20 cellular contexts compared by ENCODE assay signal in the genomic region with DNA sequence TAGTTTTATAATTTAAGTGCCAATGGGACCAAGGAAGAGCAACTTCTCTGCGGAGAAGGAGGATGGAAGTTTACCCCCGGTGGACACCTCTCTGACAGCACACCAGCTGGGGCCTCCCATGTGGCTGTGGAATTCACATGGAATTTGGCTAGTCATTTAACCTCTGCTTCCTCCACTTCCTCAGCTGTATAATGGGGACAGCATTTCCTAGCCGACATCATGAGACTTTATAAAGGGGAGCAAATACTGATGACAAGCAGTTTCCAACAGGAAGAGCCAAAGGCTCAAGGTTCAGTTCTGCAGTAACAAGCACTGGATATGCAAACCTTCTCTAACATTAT. TPM values are rescaled to one million over a fixed set of nuclear protein-coding genes. Genes with fewer than 3 reads are reported as not detected.
DNase-seq lines count a peak whose midpoint lies in the region; ATAC-seq and TF ChIP-seq lines count a peak whose summit lies in the region.
"Had no signal": no experiment of that assay in that cellular context is flagged by ENCODE, and none has a peak within 500 bp of the region (broad histone marks: within the 10 kb centered on the region; RNA-seq: fewer than 3 reads in every experiment).

No MANE protein-coding gene starts in this region.

- peaks cover 25 to 31% (median 28%) of the 10 kb centered on the region in 11 experiments for H3K36me3 ChIP-seq in BLaER1 treated with 17β-estradiol and CSF1 and Interleukin-3, amounts not matched to agents 10 nM and 100 nM
- peaks cover 9% of the 10 kb centered on the region; the same call in 1 of the 2 replicates for H3K36me3 ChIP-seq in Karpas-422 (ENCODE audit: insufficient read depth, low read length)
- peaks cover 29% of the 10 kb centered on the region for H3K36me3 ChIP-seq in endodermal cell (ENCODE audit: control insufficient read depth, insufficient read depth, low read length)
- H3K36me3 ChIP-seq: HAP-1 had no signal

- H3K27ac ChIP-seq in BLaER1 treated with 17β-estradiol and CSF1 and Interleukin-3, amounts not matched to agents 10 nM and 100 nM = peak overlapping the region; percentile 75 to 99 (median 98)
- H3K27ac ChIP-seq in Karpas-422 (ENCODE audit: low read length) (no peak overlapping the region), endodermal cell (ENCODE audit: low read depth, low read length) (no peak overlapping the region)

- peak overlapping the region in 10 of 11 experiments; percentile 3 to 100 (median 96); a peak in 18 of 22 replicates for H3K9ac ChIP-seq in BLaER1 treated with 17β-estradiol and CSF1 and Interleukin-3, amounts not matched to agents 10 nM and 100 nM
- no peak overlapping the region for H3K9ac ChIP-seq in Karpas-422 (ENCODE audit: low read length)
- no peak overlapping the region for H3K9ac ChIP-seq in endodermal cell (ENCODE audit: extremely low read depth, low read length, poor library complexity, severe bottlenecking)

- TF ChIP-seq CTCF in endodermal cell (conservative IDR thresholded peaks at IDR 0.05) (no peak), neural crest cell (conservative IDR thresholded peaks at IDR 0.05) (no peak)

- H3K79me2 ChIP-seq in Karpas-422 (ENCODE audit: low read length) = peaks cover 16% of the 10 kb centered on the region

- H3K4me3 Mint-ChIP-seq in endodermal cell = no peak overlapping the region
- H3K4me3 Mint-ChIP-seq in neural crest cell = peak overlapping the region; percentile 94
- H3K4me3 Mint-ChIP-seq: activated CD4-positive, alpha-beta T cell treated with anti-CD3 and anti-CD28 coated beads for 36 hours; activated naive CD4-positive, alpha-beta T cell treated with anti-CD3 and anti-CD28 coated beads, Interleukin-2, amount 10 ng/mL, durations not matched to agents 7 days and 5 days had no signal

- peaks cover 68% of the 10 kb centered on the region for H3K4me1 Mint-ChIP-seq in endodermal cell
- peaks cover 83% of the 10 kb centered on the region for H3K4me1 Mint-ChIP-seq in neural crest cell

- H3K4me3 ChIP-seq in BLaER1 treated with 17β-estradiol and CSF1 and Interleukin-3, amounts not matched to agents 10 nM and 100 nM = 0 out of 20 replicates have a peak overlapping the region, but pooled peaks of 1 of the 10 experiments have one; percentile 1
- H3K4me3 ChIP-seq in Karpas-422 (ENCODE audit: low read length) = no peak overlapping the region
- H3K4me3 ChIP-seq in endodermal cell (ENCODE audit: low read length) = peak overlapping the region; percentile 72
- H3K4me3 ChIP-seq: HAP-1, mucosa of descending colon, SJCRH30 had no signal

- DNase-seq in Karpas-422 (no peak), endodermal cell (no peak), neural crest cell (ENCODE audit: low read depth, low spot score) (no peak), NCI-H526 treated with DMSO at 0.1 percent for 48 hours (lab: John Stamatoyannopoulos, UW) (no peak)
- DNase-seq: activated CD4-positive, alpha-beta T cell treated with anti-CD3 and anti-CD28 coated beads for 36 hours; activated naive CD4-positive, alpha-beta T cell treated with anti-CD3 and anti-CD28 coated beads, Interleukin-2, amount 10 ng/mL, durations not matched to agents 7 days and 5 days; AML-193; Caco-2; mucosa of descending colon; NCI-H2081; NCI-H526; posterior cingulate gyrus; stimulated activated CD4-positive, alpha-beta T cell treated with anti-CD3 and anti-CD28 coated beads, Interleukin-4, amount 100 ng/mL, for 1 hour; T1000 had no signal

- peaks cover 0 to 7% (median 0%) of the 10 kb centered on the region in 11 experiments; a peak in 5 of 22 replicates for H3K9me3 ChIP-seq in BLaER1 treated with 17β-estradiol and CSF1 and Interleukin-3, amounts not matched to agents 10 nM and 100 nM (replicated peaks in 1 of 11)
- H3K9me3 ChIP-seq in Karpas-422 (ENCODE audit: low read length) (no peaks in the 10 kb centered on the region), endodermal cell (ENCODE audit: control insufficient read depth, low read length) (no peaks in the 10 kb centered on the region)
- H3K9me3 ChIP-seq: Caco-2, HAP-1, mucosa of descending colon, SJCRH30 had no signal

- H3K36me3 Mint-ChIP-seq in endodermal cell (ENCODE audit: low read depth) (peaks cover 28% of the 10 kb centered on the region), neural crest cell (ENCODE audit: low read depth) (peaks cover 14% of the 10 kb centered on the region)

- H4K20me1 ChIP-seq in BLaER1 treated with 17β-estradiol and CSF1 and Interleukin-3, amounts not matched to agents 10 nM and 100 nM = peaks cover 3 to 19% (median 18%) of the 10 kb centered on the region in 11 experiments; a peak in 18 of 22 replicates
- H4K20me1 ChIP-seq in Karpas-422 (ENCODE audit: insufficient read depth, low read depth, low read length) = 0 out of 2 replicates have a peak, but pooled peaks cover 3% of the 10 kb centered on the region

- H3K27ac Mint-ChIP-seq in endodermal cell (peak overlapping the region; percentile 33), neural crest cell (ENCODE audit: unreplicated experiment) (peak overlapping the region; percentile 94)
- H3K27ac Mint-ChIP-seq: activated CD4-positive, alpha-beta T cell treated with anti-CD3 and anti-CD28 coated beads for 36 hours; IgD-negative memory B cell had no signal

- WGBS in endodermal cell (ENCODE audit: insufficient coverage in 1 of 2, insufficient read length in 1 of 2), 2 experiments = 70 to 92% methylated on average over 3 of the region's 3 CpGs

- no peaks in the 10 kb centered on the region for H3K27me3 ChIP-seq in BLaER1 treated with 17β-estradiol and CSF1 and Interleukin-3, amounts not matched to agents 10 nM and 100 nM
- no peaks in the 10 kb centered on the region for H3K27me3 ChIP-seq in Karpas-422 (ENCODE audit: low read length)
- no peaks in the 10 kb centered on the region for H3K27me3 ChIP-seq in endodermal cell (ENCODE audit: control insufficient read depth, insufficient read depth, low read length, poor library complexity, severe bottlenecking)
- H3K27me3 ChIP-seq: SJCRH30 had no signal

- H3K27me3 Mint-ChIP-seq in endodermal cell (ENCODE audit: insufficient read depth) (peaks cover 2% of the 10 kb centered on the region), neural crest cell (ENCODE audit: low read depth) (no peaks in the 10 kb centered on the region)

- peak overlapping the region; percentile 79 to 97 (median 93) for H3K4me2 ChIP-seq in BLaER1 treated with 17β-estradiol and CSF1 and Interleukin-3, amounts not matched to agents 10 nM and 100 nM
- H3K4me2 ChIP-seq in Karpas-422 (ENCODE audit: low read depth, low read length, poor library complexity, severe bottlenecking) = peak overlapping the region; percentile 84

- ATAC-seq in GM21390 (IDR thresholded peaks at IDR 0.05; ENCODE audit: unreplicated experiment) (no peak), GM19328 (IDR thresholded peaks at IDR 0.05; ENCODE audit: unreplicated experiment) (no peak)
- ATAC-seq: activated CD4-positive, alpha-beta T cell treated with anti-CD3 and anti-CD28 coated beads for 36 hours; mucosa of descending colon had no signal

- no peak overlapping the region for H2AFZ ChIP-seq in Karpas-422 (ENCODE audit: low read length)

- H3K9me3 Mint-ChIP-seq in endodermal cell = no peaks in the 10 kb centered on the region
- H3K9me3 Mint-ChIP-seq in neural crest cell = peaks cover 3% of the 10 kb centered on the region
- H3K9me3 Mint-ChIP-seq: activated naive CD4-positive, alpha-beta T cell treated with anti-CD3 and anti-CD28 coated beads, Interleukin-2, amount 10 ng/mL, durations not matched to agents 7 days and 5 days; IgD-negative memory B cell had no signal

- no peaks in the 10 kb centered on the region for H3K9me2 ChIP-seq in Karpas-422 (replicated peaks; ENCODE audit: insufficient read depth, low read length)

- H3K4me1 ChIP-seq in BLaER1 treated with 17β-estradiol and CSF1 and Interleukin-3, amounts not matched to agents 10 nM and 100 nM = peaks cover 47 to 70% (median 64%) of the 10 kb centered on the region in 10 experiments
- H3K4me1 ChIP-seq in Karpas-422 (ENCODE audit: low read length) (peaks cover 55% of the 10 kb centered on the region), endodermal cell (ENCODE audit: control insufficient read depth, insufficient read depth, low read length) (peaks cover 16% of the 10 kb centered on the region)
- H3K4me1 ChIP-seq: Caco-2 had no signal

RNA-seq across cellular contexts. Expression of a gene that starts 7.5 kb away (rescaled TPM):
- 67.2 and 109 TPM in 2 replicates for total RNA-seq in Karpas-422 (2014; rRNA removed; shearing (Covaris generic); ENCODE audit: low replicate concordance)
- total RNA-seq in endodermal cell = 100 to 1,000 TPM in 1 of 2 donors, 10 to 100 TPM in 1; 85.9 to 123 TPM
- 98.6 TPM for polyA plus RNA-seq in endodermal cell (2013, experiment 1 of 2)
- 99.0 TPM for polyA plus RNA-seq in endodermal cell (2013, experiment 2 of 2)
- 109 and 112 TPM in 2 replicates for total RNA-seq in neural crest cell

Comparison
In these comparisons a context has a peak if more than half of its experiments do, and no peak if none do; other contexts are left out.
1. H3K27ac ChIP-seq: peak in BLaER1 treated with 17β-estradiol and CSF1 and Interleukin-3, amounts not matched to agents 10 nM and 100 nM (11 of 11); none in Karpas-422 (single experiment) and endodermal cell (single experiment).
2. H3K9ac ChIP-seq: peak in BLaER1 treated with 17β-estradiol and CSF1 and Interleukin-3, amounts not matched to agents 10 nM and 100 nM (10 of 11); none in Karpas-422 (single experiment) and endodermal cell (single experiment).